In genomic region chr22:36123673-36124630, GRCh38 we compare ENCODE assay signal across 1 cellular context.
TF ChIP-seq lines count a peak whose summit lies in the region.

No MANE protein-coding gene starts in this region.

TF ChIP-seq in HepG2, 621 proteins besides CTCF, POLR2A, EP300 and RAD21 (continued from another document and continues in another):
- TF ChIP-seq, protein P1, sequence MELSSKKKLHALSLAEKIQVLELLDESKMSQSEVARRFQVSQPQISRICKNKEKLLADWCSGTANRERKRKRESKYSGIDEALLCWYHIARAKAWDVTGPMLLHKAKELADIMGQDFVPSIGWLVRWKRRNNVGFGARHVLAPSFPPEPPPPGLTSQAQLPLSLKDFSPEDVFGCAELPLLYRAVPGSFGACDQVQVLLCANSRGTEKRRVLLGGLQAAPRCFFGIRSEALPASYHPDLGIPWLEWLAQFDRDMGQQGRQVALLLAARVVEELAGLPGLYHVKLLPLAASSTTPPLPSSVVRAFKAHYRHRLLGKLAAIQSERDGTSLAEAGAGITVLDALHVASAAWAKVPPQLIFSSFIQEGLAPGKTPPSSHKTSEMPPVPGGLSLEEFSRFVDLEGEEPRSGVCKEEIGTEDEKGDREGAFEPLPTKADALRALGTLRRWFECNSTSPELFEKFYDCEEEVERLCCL (CRISPR knock-in tag; IDR thresholded peaks at IDR 0.05; ENCODE audit: borderline replicate concordance), result no peak
- TF ChIP-seq CBX2 (IDR thresholded peaks at IDR 0.05; ENCODE audit: low read depth, low read length) (no peak), CBX2 (CRISPR knock-in tag; IDR thresholded peaks at IDR 0.05; ENCODE audit: low read depth) (no peak), NR2F6 (IDR thresholded peaks at IDR 0.05) (no peak; the same call in 1 of the 2 replicates), NR2F6 (CRISPR knock-in tag; IDR thresholded peaks at IDR 0.05) (peak; percentile 50; the same call in 1 of the 2 replicates), NCOA5 (CRISPR knock-in tag; IDR thresholded peaks at IDR 0.05) (no peak), SETDB1 (CRISPR knock-in tag; IDR thresholded peaks at IDR 0.05; ENCODE audit: borderline replicate concordance) (no peak), MAFG (CRISPR knock-in tag; IDR thresholded peaks at IDR 0.05) (peak; percentile 65; the same call in 1 of the 2 replicates), YEATS2 (CRISPR knock-in tag; IDR thresholded peaks at IDR 0.05; ENCODE audit: borderline replicate concordance) (peak; percentile 75; the same call in 1 of the 2 replicates), NCOA2 (CRISPR knock-in tag; IDR thresholded peaks at IDR 0.05) (peak; percentile 40; the same call in 1 of the 2 replicates), ZSCAN25 (CRISPR knock-in tag; IDR thresholded peaks at IDR 0.05) (no peak), ZNF770 (CRISPR knock-in tag; IDR thresholded peaks at IDR 0.05) (peak; percentile 58; the same call in 1 of the 2 replicates), ZNF644 (CRISPR knock-in tag; IDR thresholded peaks at IDR 0.05; ENCODE audit: low read depth) (no peak), THAP11 (CRISPR knock-in tag; IDR thresholded peaks at IDR 0.05) (no peak; the same call in 1 of the 2 replicates), ZNF256 (CRISPR knock-in tag; conservative IDR thresholded peaks at IDR 0.05) (no peak), KMT2B (CRISPR knock-in tag; IDR thresholded peaks at IDR 0.05) (peak; percentile 62; the same call in 1 of the 2 replicates), ZNF230 (CRISPR knock-in tag; IDR thresholded peaks at IDR 0.05) (no peak), NR1H2 (CRISPR knock-in tag; IDR thresholded peaks at IDR 0.05; ENCODE audit: borderline replicate concordance, low read depth) (no peak), ZBTB7B (CRISPR knock-in tag; IDR thresholded peaks at IDR 0.05) (no peak), ZNF234 (CRISPR knock-in tag; conservative IDR thresholded peaks at IDR 0.05) (no peak), ZNF598 (CRISPR knock-in tag; IDR thresholded peaks at IDR 0.05; ENCODE audit: borderline replicate concordance) (no peak), ZNF17 (CRISPR knock-in tag; IDR thresholded peaks at IDR 0.05) (no peak), GABPA (IDR thresholded peaks at IDR 0.05; ENCODE audit: low read depth, low read length) (no peak), GABPA (CRISPR knock-in tag; IDR thresholded peaks at IDR 0.05; ENCODE audit: low read depth) (no peak), SOX5 (CRISPR knock-in tag; IDR thresholded peaks at IDR 0.05; ENCODE audit: borderline replicate concordance) (peak; percentile 66), NR0B2 (CRISPR knock-in tag; IDR thresholded peaks at IDR 0.05) (0 out of 2 replicates have a peak, but pooled peaks have one; percentile 59), CEBPB (IDR thresholded peaks at IDR 0.05; ENCODE audit: borderline replicate concordance, low read depth, low read length) (no peak), TSC22D2 (CRISPR knock-in tag; IDR thresholded peaks at IDR 0.05; ENCODE audit: borderline replicate concordance) (peak; percentile 68; the same call in 1 of the 2 replicates), TARDBP (CRISPR knock-in tag; IDR thresholded peaks at IDR 0.05) (no peak), JUNB (CRISPR knock-in tag; IDR thresholded peaks at IDR 0.05; ENCODE audit: borderline replicate concordance) (no peak), MLLT10 (CRISPR knock-in tag; IDR thresholded peaks at IDR 0.05) (no peak), ZKSCAN1 (IDR thresholded peaks at IDR 0.05; ENCODE audit: low read length) (no peak), PRMT3 (CRISPR knock-in tag; IDR thresholded peaks at IDR 0.05; ENCODE audit: borderline replicate concordance, low read depth) (no peak), SP1 (IDR thresholded peaks at IDR 0.05) (no peak), SP1 (CRISPR knock-in tag; IDR thresholded peaks at IDR 0.05) (no peak), ZNF674 (CRISPR knock-in tag; IDR thresholded peaks at IDR 0.05; ENCODE audit: low read depth) (no peak), HNF4A (CRISPR knock-in tag; IDR thresholded peaks at IDR 0.05) (peak; percentile 24; the same call in 1 of the 2 replicates), JUN (CRISPR knock-in tag; IDR thresholded peaks at IDR 0.05) (0 out of 2 replicates have a peak, but pooled peaks have one; percentile 59), HES4 (CRISPR knock-in tag; IDR thresholded peaks at IDR 0.05; ENCODE audit: borderline replicate concordance) (no peak), CENPT (CRISPR knock-in tag; IDR thresholded peaks at IDR 0.05; ENCODE audit: low read depth) (no peak), ZNF841 (CRISPR knock-in tag; IDR thresholded peaks at IDR 0.05; ENCODE audit: borderline replicate concordance) (no peak), ZNF468 (CRISPR knock-in tag; IDR thresholded peaks at IDR 0.05) (no peak), ZNF672 (CRISPR knock-in tag; IDR thresholded peaks at IDR 0.05) (no peak), ZNF263 (CRISPR knock-in tag; IDR thresholded peaks at IDR 0.05) (peak; percentile 48; the same call in 1 of the 2 replicates), PRDM10 (CRISPR knock-in tag; IDR thresholded peaks at IDR 0.05; ENCODE audit: low read depth) (peak; percentile 77), E2F1 (CRISPR knock-in tag; IDR thresholded peaks at IDR 0.05) (no peak), KAT8 (CRISPR knock-in tag; IDR thresholded peaks at IDR 0.05) (peak; percentile 89)
- TF ChIP-seq, protein P2, sequence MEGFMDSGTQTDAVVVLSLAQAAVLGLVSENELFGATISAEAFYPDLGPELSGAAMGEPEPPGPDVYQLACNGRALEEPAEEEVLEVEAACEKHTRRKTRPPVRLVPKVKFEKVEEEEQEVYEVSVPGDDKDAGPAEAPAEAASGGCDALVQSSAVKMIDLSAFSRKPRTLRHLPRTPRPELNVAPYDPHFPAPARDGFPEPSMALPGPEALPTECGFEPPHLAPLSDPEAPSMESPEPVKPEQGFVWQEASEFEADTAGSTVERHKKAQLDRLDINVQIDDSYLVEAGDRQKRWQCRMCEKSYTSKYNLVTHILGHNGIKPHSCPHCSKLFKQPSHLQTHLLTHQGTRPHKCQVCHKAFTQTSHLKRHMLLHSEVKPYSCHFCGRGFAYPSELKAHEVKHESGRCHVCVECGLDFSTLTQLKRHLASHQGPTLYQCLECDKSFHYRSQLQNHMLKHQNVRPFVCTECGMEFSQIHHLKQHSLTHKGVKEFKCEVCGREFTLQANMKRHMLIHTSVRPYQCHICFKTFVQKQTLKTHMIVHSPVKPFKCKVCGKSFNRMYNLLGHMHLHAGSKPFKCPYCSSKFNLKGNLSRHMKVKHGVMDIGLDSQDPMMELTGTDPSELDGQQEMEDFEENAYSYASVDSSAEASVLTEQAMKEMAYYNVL (CRISPR knock-in tag; IDR thresholded peaks at IDR 0.05; ENCODE audit: borderline replicate concordance), result peak; percentile 57; the same call in 1 of the 2 replicates
- TF ChIP-seq, protein P3, sequence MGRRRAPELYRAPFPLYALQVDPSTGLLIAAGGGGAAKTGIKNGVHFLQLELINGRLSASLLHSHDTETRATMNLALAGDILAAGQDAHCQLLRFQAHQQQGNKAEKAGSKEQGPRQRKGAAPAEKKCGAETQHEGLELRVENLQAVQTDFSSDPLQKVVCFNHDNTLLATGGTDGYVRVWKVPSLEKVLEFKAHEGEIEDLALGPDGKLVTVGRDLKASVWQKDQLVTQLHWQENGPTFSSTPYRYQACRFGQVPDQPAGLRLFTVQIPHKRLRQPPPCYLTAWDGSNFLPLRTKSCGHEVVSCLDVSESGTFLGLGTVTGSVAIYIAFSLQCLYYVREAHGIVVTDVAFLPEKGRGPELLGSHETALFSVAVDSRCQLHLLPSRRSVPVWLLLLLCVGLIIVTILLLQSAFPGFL (CRISPR knock-in tag; IDR thresholded peaks at IDR 0.05), result no peak
- TF ChIP-seq, protein P4, sequence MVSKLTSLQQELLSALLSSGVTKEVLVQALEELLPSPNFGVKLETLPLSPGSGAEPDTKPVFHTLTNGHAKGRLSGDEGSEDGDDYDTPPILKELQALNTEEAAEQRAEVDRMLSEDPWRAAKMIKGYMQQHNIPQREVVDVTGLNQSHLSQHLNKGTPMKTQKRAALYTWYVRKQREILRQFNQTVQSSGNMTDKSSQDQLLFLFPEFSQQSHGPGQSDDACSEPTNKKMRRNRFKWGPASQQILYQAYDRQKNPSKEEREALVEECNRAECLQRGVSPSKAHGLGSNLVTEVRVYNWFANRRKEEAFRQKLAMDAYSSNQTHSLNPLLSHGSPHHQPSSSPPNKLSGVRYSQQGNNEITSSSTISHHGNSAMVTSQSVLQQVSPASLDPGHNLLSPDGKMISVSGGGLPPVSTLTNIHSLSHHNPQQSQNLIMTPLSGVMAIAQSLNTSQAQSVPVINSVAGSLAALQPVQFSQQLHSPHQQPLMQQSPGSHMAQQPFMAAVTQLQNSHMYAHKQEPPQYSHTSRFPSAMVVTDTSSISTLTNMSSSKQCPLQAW (CRISPR knock-in tag; IDR thresholded peaks at IDR 0.05), result peak; percentile 80
- TF ChIP-seq, protein P5, sequence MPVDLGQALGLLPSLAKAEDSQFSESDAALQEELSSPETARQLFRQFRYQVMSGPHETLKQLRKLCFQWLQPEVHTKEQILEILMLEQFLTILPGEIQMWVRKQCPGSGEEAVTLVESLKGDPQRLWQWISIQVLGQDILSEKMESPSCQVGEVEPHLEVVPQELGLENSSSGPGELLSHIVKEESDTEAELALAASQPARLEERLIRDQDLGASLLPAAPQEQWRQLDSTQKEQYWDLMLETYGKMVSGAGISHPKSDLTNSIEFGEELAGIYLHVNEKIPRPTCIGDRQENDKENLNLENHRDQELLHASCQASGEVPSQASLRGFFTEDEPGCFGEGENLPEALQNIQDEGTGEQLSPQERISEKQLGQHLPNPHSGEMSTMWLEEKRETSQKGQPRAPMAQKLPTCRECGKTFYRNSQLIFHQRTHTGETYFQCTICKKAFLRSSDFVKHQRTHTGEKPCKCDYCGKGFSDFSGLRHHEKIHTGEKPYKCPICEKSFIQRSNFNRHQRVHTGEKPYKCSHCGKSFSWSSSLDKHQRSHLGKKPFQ (CRISPR knock-in tag; IDR thresholded peaks at IDR 0.05; ENCODE audit: insufficient replicate concordance), result no peak
- TF ChIP-seq, protein P6, sequence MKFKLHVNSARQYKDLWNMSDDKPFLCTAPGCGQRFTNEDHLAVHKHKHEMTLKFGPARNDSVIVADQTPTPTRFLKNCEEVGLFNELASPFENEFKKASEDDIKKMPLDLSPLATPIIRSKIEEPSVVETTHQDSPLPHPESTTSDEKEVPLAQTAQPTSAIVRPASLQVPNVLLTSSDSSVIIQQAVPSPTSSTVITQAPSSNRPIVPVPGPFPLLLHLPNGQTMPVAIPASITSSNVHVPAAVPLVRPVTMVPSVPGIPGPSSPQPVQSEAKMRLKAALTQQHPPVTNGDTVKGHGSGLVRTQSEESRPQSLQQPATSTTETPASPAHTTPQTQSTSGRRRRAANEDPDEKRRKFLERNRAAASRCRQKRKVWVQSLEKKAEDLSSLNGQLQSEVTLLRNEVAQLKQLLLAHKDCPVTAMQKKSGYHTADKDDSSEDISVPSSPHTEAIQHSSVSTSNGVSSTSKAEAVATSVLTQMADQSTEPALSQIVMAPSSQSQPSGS (CRISPR knock-in tag; IDR thresholded peaks at IDR 0.05), result peak; percentile 98
